In genomic region chr7:4742852-4743251, GRCh38 we compare ENCODE assay signal across 12 cellular contexts. TPM values are rescaled to one million over a fixed set of nuclear protein-coding genes. Genes with fewer than 3 reads are reported as not detected.
DNase-seq lines count a peak whose midpoint lies in the region; ATAC-seq and TF ChIP-seq lines count a peak whose summit lies in the region.
"Had no signal": no experiment of that assay in that cellular context is flagged by ENCODE, and none has a peak within 500 bp of the region (broad histone marks: within the 10 kb centered on the region; RNA-seq: fewer than 3 reads in every experiment).

No MANE protein-coding gene starts in this region.

- H4K8ac ChIP-seq in IMR-90 (ENCODE audit: low read depth in 2 of 2, low read length in 2 of 2) (no peak overlapping the region), neuronal stem cell (ENCODE audit: low read depth, low read length) (no peak overlapping the region)

- H3K27ac ChIP-seq in BLaER1 treated with 17β-estradiol and CSF1 and Interleukin-3, amounts not matched to agents 10 nM and 100 nM = peak overlapping the region in 7 of 11 experiments; percentile 10 to 95 (median 87); a peak in 13 of 22 replicates
- H3K27ac ChIP-seq in IMR-90 (ENCODE audit: insufficient read depth, low read length) = no peak overlapping the region; the same call in 1 of the 2 replicates
- H3K27ac ChIP-seq in coronary artery = peak overlapping the region; percentile 1 to 95
- H3K27ac ChIP-seq in neuronal stem cell (replicated peaks; ENCODE audit: low read length) = no peak overlapping the region

- H3K4me1 ChIP-seq in BLaER1 treated with 17β-estradiol and CSF1 and Interleukin-3, amounts not matched to agents 10 nM and 100 nM = peaks cover 75 to 89% (median 83%) of the 10 kb centered on the region in 10 experiments
- H3K4me1 ChIP-seq in IMR-90 (ENCODE audit: control insufficient read depth, insufficient read depth, low read length) = peaks cover 22% of the 10 kb centered on the region
- H3K4me1 ChIP-seq in neuronal stem cell (ENCODE audit: control insufficient read depth in 2 of 2, insufficient read depth in 1 of 2, low read depth in 1 of 2, low read length in 2 of 2) = peaks cover 19 to 22% of the 10 kb centered on the region in 2 donors

- H3K14ac ChIP-seq in IMR-90 (replicated peaks; ENCODE audit: low read depth, low read length) = no peak overlapping the region
- H3K14ac ChIP-seq in neuronal stem cell (ENCODE audit: low read length) = no peak overlapping the region

- dilution Hi-C loops in IMR-90 (cut with HindIII; ENCODE audit: low sequenced_read_pairs, unreplicated experiment) = no loop called here

- no peaks in the 10 kb centered on the region for H3K9me3 ChIP-seq in BLaER1 treated with 17β-estradiol and CSF1 and Interleukin-3, amounts not matched to agents 10 nM and 100 nM (replicated peaks in 1 of 11)
- H3K9me3 ChIP-seq in IMR-90 (ENCODE audit: control insufficient read depth, insufficient read depth, low read length) = no peaks in the 10 kb centered on the region
- H3K9me3 ChIP-seq in neuronal stem cell (replicated peaks in 1 of 2; ENCODE audit: control insufficient read depth in 2 of 2, insufficient read depth in 1 of 2, low read depth in 1 of 2, low read length in 2 of 2) = peaks cover 0 to 2% of the 10 kb centered on the region in 2 donors

- no peaks in the 10 kb centered on the region for H3K9me3 Mint-ChIP-seq in activated naive CD8-positive, alpha-beta T cell treated with anti-CD3 and anti-CD28 coated beads, Interleukin-2, amount 50 U/mL, for 24 hours

- peak; percentile 25 for DNase-seq in IMR-90
- DNase-seq in coronary artery (ENCODE audit: low spot score) = no peak
- DNase-seq in neuronal stem cell (ENCODE audit: low spot score) = no peak
- DNase-seq in activated CD8-positive, alpha-beta memory T cell treated with anti-CD3 and anti-CD28 coated beads, Interleukin-2, amount 50 U/mL, for 4 hours = no peak
- no peak for DNase-seq in activated naive CD8-positive, alpha-beta T cell treated with anti-CD3 and anti-CD28 coated beads, Interleukin-2, amount 50 U/mL, for 24 hours
- no peak for DNase-seq in NCI-H774 (lab: John Stamatoyannopoulos, UW)
- DNase-seq: activated CD4-positive, alpha-beta T cell treated with anti-CD3 and anti-CD28 coated beads, Interleukin-2, amount 50 U/mL, for 48 hours; NCI-H1417 treated with DMSO at 0.1 percent for 48 hours had no signal

- H3K18ac ChIP-seq in IMR-90 (ENCODE audit: low read depth, low read length) (no peak overlapping the region), neuronal stem cell (ENCODE audit: low read length) (peak overlapping the region; percentile 35)

- H3K27ac Mint-ChIP-seq in activated naive CD8-positive, alpha-beta T cell treated with anti-CD3 and anti-CD28 coated beads, Interleukin-2, amount 50 U/mL, for 24 hours = no peak overlapping the region

- H2BK120ac ChIP-seq in IMR-90 (ENCODE audit: low read depth, low read length) (no peak overlapping the region), neuronal stem cell (ENCODE audit: low read depth, low read length) (no peak overlapping the region)

- POLR2A ChIA-PET in IMR-90 (lab: Charles Lee; ENCODE audit: unreplicated experiment) = no interaction called here

- no peak overlapping the region for H3K4ac ChIP-seq in IMR-90 (ENCODE audit: low read depth, low read length)
- no peak overlapping the region for H3K4ac ChIP-seq in neuronal stem cell (ENCODE audit: low read length)

- H3K27me3 Mint-ChIP-seq in activated naive CD8-positive, alpha-beta T cell treated with anti-CD3 and anti-CD28 coated beads, Interleukin-2, amount 50 U/mL, for 24 hours = no peaks in the 10 kb centered on the region
- H3K27me3 Mint-ChIP-seq: activated naive CD8-positive, alpha-beta T cell had no signal

- no peak overlapping the region for H3K56ac ChIP-seq in IMR-90 (ENCODE audit: extremely low read depth, insufficient read depth, low read length)

- no CpG with 5 or more reads among the region's 10 CpGs for WGBS in IMR-90 (ENCODE audit: extremely low coverage in 2 of 2, insufficient read length in 1 of 2), 2 experiments
- WGBS in neuronal stem cell (ENCODE audit: extremely low coverage in 2 of 2, insufficient read length in 2 of 2, insufficient replicate concordance in 1 of 2), 2 donors = no CpG with 5 or more reads among the region's 10 CpGs

- H3K36me3 Mint-ChIP-seq in activated naive CD8-positive, alpha-beta T cell treated with anti-CD3 and anti-CD28 coated beads, Interleukin-2, amount 50 U/mL, for 24 hours (ENCODE audit: low read depth) = peaks cover 31% of the 10 kb centered on the region

- H3K27me3 ChIP-seq in BLaER1 treated with 17β-estradiol and CSF1 and Interleukin-3, amounts not matched to agents 10 nM and 100 nM = no peaks in the 10 kb centered on the region
- H3K27me3 ChIP-seq in IMR-90 (ENCODE audit: control insufficient read depth, insufficient read depth, low read length) = no peaks in the 10 kb centered on the region
- H3K27me3 ChIP-seq in neuronal stem cell (ENCODE audit: control insufficient read depth in 3 of 3, insufficient read depth in 3 of 3, low read depth in 1 of 3, low read length in 3 of 3) = no peaks in the 10 kb centered on the region

- TF ChIP-seq POLR2A in IMR-90 (IDR thresholded peaks at IDR 0.05; ENCODE audit: low read depth, low read length) = no peak

- TF ChIP-seq CTCF in IMR-90 (conservative IDR thresholded peaks at IDR 0.05; ENCODE audit: low read depth, low read length) (no peak), coronary artery (IDR thresholded peaks at IDR 0.05) (no peak)

- H3K79me1 ChIP-seq in IMR-90 (ENCODE audit: low read depth in 1 of 2, low read length in 2 of 2) (peaks cover 11 to 64% of the 10 kb centered on the region in 2 experiments; a peak in 3 of 4 replicates), neuronal stem cell (ENCODE audit: low read depth, low read length) (peaks cover 9% of the 10 kb centered on the region)

- H3K4me3 ChIP-seq in BLaER1 treated with 17β-estradiol and CSF1 and Interleukin-3, amounts not matched to agents 10 nM and 100 nM = no peak overlapping the region
- H3K4me3 ChIP-seq in IMR-90 (ENCODE audit: insufficient read depth, low read depth, low read length) = no peak overlapping the region
- H3K4me3 ChIP-seq in coronary artery = no peak overlapping the region
- H3K4me3 ChIP-seq in neuronal stem cell (ENCODE audit: low read length in 2 of 2) = no peak overlapping the region
- H3K4me3 ChIP-seq: SK-N-MC had no signal

- H3K9me1 ChIP-seq in IMR-90 (ENCODE audit: insufficient read depth, low read length) = peaks cover 2% of the 10 kb centered on the region; the same call in 1 of the 2 replicates

- peak overlapping the region in 2 of 11 experiments; percentile 19 to 25; a peak in 1 of 22 replicates for H3K9ac ChIP-seq in BLaER1 treated with 17β-estradiol and CSF1 and Interleukin-3, amounts not matched to agents 10 nM and 100 nM
- H3K9ac ChIP-seq in IMR-90 (ENCODE audit: low read depth, low read length) (no peak overlapping the region), neuronal stem cell (ENCODE audit: low read depth, low read length, poor library complexity) (no peak overlapping the region)

- H2AK5ac ChIP-seq in IMR-90 (ENCODE audit: low read depth, low read length) (peak overlapping the region; percentile 13; the same call in 1 of the 2 replicates), neuronal stem cell (ENCODE audit: low read depth, low read length) (peak overlapping the region; percentile 2)

- H3K4me3 Mint-ChIP-seq in activated naive CD8-positive, alpha-beta T cell treated with anti-CD3 and anti-CD28 coated beads, Interleukin-2, amount 50 U/mL, for 24 hours = no peak overlapping the region
- H3K4me3 Mint-ChIP-seq: activated naive CD8-positive, alpha-beta T cell had no signal

- no peak overlapping the region for H3K23ac ChIP-seq in IMR-90 (ENCODE audit: low read depth, low read length)
- no peak overlapping the region for H3K23ac ChIP-seq in neuronal stem cell (ENCODE audit: low read depth, low read length, poor library complexity)

- no TSS peak for BruUV-seq in IMR-90 (replicated peaks; lab: Mats Ljungman, UMichigan)

- no peak overlapping the region for H2AK9ac ChIP-seq in IMR-90 (replicated peaks; ENCODE audit: low read depth, low read length, poor library complexity)

- peak overlapping the region in 10 of 11 experiments; percentile 80 to 92 (median 86); a peak in 17 of 22 replicates for H3K4me2 ChIP-seq in BLaER1 treated with 17β-estradiol and CSF1 and Interleukin-3, amounts not matched to agents 10 nM and 100 nM
- no peak overlapping the region for H3K4me2 ChIP-seq in IMR-90 (ENCODE audit: low read depth, low read length)
- H3K4me2 ChIP-seq in neuronal stem cell (ENCODE audit: insufficient read depth, low read length, poor library complexity, severe bottlenecking) = no peak overlapping the region

- ATAC-seq in IMR-90 (ENCODE audit: low read depth) = no peak
- no peak for ATAC-seq in GM21786 (IDR thresholded peaks at IDR 0.05; ENCODE audit: unreplicated experiment)
- ATAC-seq in activated naive CD8-positive, alpha-beta T cell treated with anti-CD3 and anti-CD28 coated beads, Interleukin-2, amount 50 U/mL, for 24 hours = no peak

- no peak overlapping the region for H2BK12ac ChIP-seq in neuronal stem cell (ENCODE audit: low read length)

- peaks cover 35 to 51% (median 46%) of the 10 kb centered on the region in 11 experiments for H3K36me3 ChIP-seq in BLaER1 treated with 17β-estradiol and CSF1 and Interleukin-3, amounts not matched to agents 10 nM and 100 nM
- peaks cover 31% of the 10 kb centered on the region for H3K36me3 ChIP-seq in IMR-90 (ENCODE audit: control insufficient read depth, insufficient read depth, low read length)
- H3K36me3 ChIP-seq in neuronal stem cell (replicated peaks in 1 of 2; ENCODE audit: control insufficient read depth in 2 of 2, insufficient read depth in 2 of 2, low read length in 2 of 2) = peaks cover 12 to 51% of the 10 kb centered on the region in 2 donors

- no peak overlapping the region for H2BK20ac ChIP-seq in IMR-90 (ENCODE audit: low read depth, low read length)

- peaks cover 85% of the 10 kb centered on the region for H3K4me1 Mint-ChIP-seq in activated naive CD8-positive, alpha-beta T cell treated with anti-CD3 and anti-CD28 coated beads, Interleukin-2, amount 50 U/mL, for 24 hours

- H2BK15ac ChIP-seq in IMR-90 (ENCODE audit: low read depth, low read length) (no peak overlapping the region), neuronal stem cell (ENCODE audit: low read length) (peak overlapping the region; percentile 20)

- intact Hi-C loops in IMR-90 (cut with micrococcal nuclease) = no loop called here

- H2BK5ac ChIP-seq in IMR-90 (ENCODE audit: low read depth, low read length, poor library complexity, severe bottlenecking) (no peak overlapping the region), neuronal stem cell (ENCODE audit: low read length) (no peak overlapping the region)

- H4K91ac ChIP-seq in IMR-90 (ENCODE audit: insufficient read depth, low read depth, low read length) = no peak overlapping the region
- H4K91ac ChIP-seq in neuronal stem cell (ENCODE audit: low read depth, low read length, poor library complexity) = no peak overlapping the region

- TF ChIP-seq RAD21 in IMR-90 (IDR thresholded peaks at IDR 0.05; ENCODE audit: low read length) = no peak

- H4K5ac ChIP-seq in IMR-90 (ENCODE audit: low read depth, low read length) = no peak overlapping the region

- CTCF ChIA-PET in IMR-90 (lab: Yijun Ruan, JAX) = no interaction called here

- H4K20me1 ChIP-seq in BLaER1 treated with 17β-estradiol and CSF1 and Interleukin-3, amounts not matched to agents 10 nM and 100 nM = peaks cover 0 to 76% (median 27%) of the 10 kb centered on the region in 11 experiments; a peak in 14 of 22 replicates
- peaks cover 3% of the 10 kb centered on the region; the same call in 1 of the 2 replicates for H4K20me1 ChIP-seq in IMR-90 (ENCODE audit: insufficient read depth, low read length)

- in situ Hi-C loops in IMR-90 (cut with MboI; ENCODE audit: low sequenced_read_pairs) = no loop called here

- H2AFZ ChIP-seq in IMR-90 (replicated peaks; ENCODE audit: low read length, poor library complexity) = no peak overlapping the region
- no peak overlapping the region for H2AFZ ChIP-seq in neuronal stem cell (ENCODE audit: low read length)

RNA-seq across cellular contexts. Expression of gene AP5Z1, which starts 32.6 kb away (rescaled TPM):
- 9.2 and 9.7 TPM in 2 replicates for total RNA-seq in IMR-90 (2012; rRNA removed)
- polyA plus RNA-seq in IMR-90 (2012; rRNA removed) = 38.7 and 46.1 TPM in 2 replicates
- 18.8 and 31.7 TPM in 2 replicates for polyA plus RNA-seq in IMR-90 (2012; cell fraction: cytosol; rRNA removed)
- polyA plus RNA-seq in IMR-90 (2012; cell fraction: nucleus; rRNA removed; ENCODE audit: low replicate concordance) = 152 and 486 TPM in 2 replicates
- polyA plus RNA-seq in neuronal stem cell (2013, experiment 1 of 2) = 6.0 TPM
- polyA plus RNA-seq in neuronal stem cell (2013, experiment 2 of 2) = 6.1 TPM

Comparison
In these comparisons a context has a peak if more than half of its experiments do, and no peak if none do; other contexts are left out.
1. H3K27ac ChIP-seq: peak in BLaER1 treated with 17β-estradiol and CSF1 and Interleukin-3, amounts not matched to agents 10 nM and 100 nM (7 of 11) and coronary artery (2 of 2); none in IMR-90 (single experiment) and neuronal stem cell (single experiment).
2. H3K4me2 ChIP-seq: peak in BLaER1 treated with 17β-estradiol and CSF1 and Interleukin-3, amounts not matched to agents 10 nM and 100 nM (10 of 11); none in IMR-90 (single experiment) and neuronal stem cell (single experiment).